8 cellular contexts compared by ENCODE assay signal in genomic region chrX:64976673-64977040, GRCh38.
DNase-seq lines count a peak whose midpoint lies in the region; ATAC-seq and TF ChIP-seq lines count a peak whose summit lies in the region.

No MANE protein-coding gene starts in this region.

- no peak overlapping the region for H3K9ac ChIP-seq in iPS-18a (ENCODE audit: low read length)

- H3K27ac ChIP-seq in WERI-Rb-1, result no peak overlapping the region
- H3K27ac ChIP-seq in iPS-18a (ENCODE audit: low read length), result no peak overlapping the region
- H3K27ac ChIP-seq in tibial artery, result peak overlapping the region in 1 of 2 donors; percentile 50

- peak overlapping the region; percentile 59 for H3K4me3 ChIP-seq in WERI-Rb-1 (ENCODE audit: low read depth, low read length)
- H3K4me3 ChIP-seq in iPS-18a (ENCODE audit: low read length), result peak overlapping the region; percentile 83
- H3K4me3 ChIP-seq in tibial artery, result peak overlapping the region; percentile 59 to 61

- no peak for TF ChIP-seq CTCF in WERI-Rb-1 (IDR thresholded peaks at IDR 0.05; ENCODE audit: low read depth, low read length)
- no peak for TF ChIP-seq CTCF in tibial artery (IDR thresholded peaks at IDR 0.05)

- DNase-seq in WERI-Rb-1 (no peak), tibial artery (no peak), RPMI8226 (no peak), SKM-1 treated with dmso at 0.1 percent for 144 hours (lab: John Stamatoyannopoulos, UW; ENCODE audit: unreplicated experiment) (no peak), ecto neural progenitor cell (ENCODE audit: low spot score) (no peak)

- intact Hi-C loops in tibial artery (cut with DNase I; ENCODE audit: low total_unique reads), result no loop called here

- H3K4me1 ChIP-seq in iPS-18a (ENCODE audit: control insufficient read depth, low read depth, low read length) (no peaks in the 10 kb centered on the region), tibial artery (peaks cover 0 to 4% (median 0%) of the 10 kb centered on the region in 4 donors)

- H3K36me3 ChIP-seq in WERI-Rb-1, result no peaks in the 10 kb centered on the region
- H3K36me3 ChIP-seq in iPS-18a (ENCODE audit: control insufficient read depth, low read depth, low read length), result no peaks in the 10 kb centered on the region
- H3K36me3 ChIP-seq in tibial artery, result no peaks in the 10 kb centered on the region

- H3K27me3 ChIP-seq in WERI-Rb-1 (ENCODE audit: insufficient read depth, low read depth, severe bottlenecking), result peaks cover 28% of the 10 kb centered on the region
- no peaks in the 10 kb centered on the region for H3K27me3 ChIP-seq in iPS-18a (ENCODE audit: control insufficient read depth, insufficient read depth, low read length)
- no peaks in the 10 kb centered on the region for H3K27me3 ChIP-seq in tibial artery

- no peaks in the 10 kb centered on the region for H3K9me3 ChIP-seq in WERI-Rb-1 (ENCODE audit: severe bottlenecking)
- H3K9me3 ChIP-seq in iPS-18a (ENCODE audit: control insufficient read depth, low read depth, low read length), result peaks cover 24% of the 10 kb centered on the region
- H3K9me3 ChIP-seq in tibial artery, result no peaks in the 10 kb centered on the region

- ATAC-seq in GM18907 (IDR thresholded peaks at IDR 0.05; ENCODE audit: unreplicated experiment) (peak; percentile 31), HG02763 (IDR thresholded peaks at IDR 0.05; ENCODE audit: unreplicated experiment) (peak; percentile 14)
